In genomic region chr3:195616681-195617080, GRCh38 we compare ENCODE assay signal across 20 cellular contexts. TPM values are rescaled to one million over a fixed set of nuclear protein-coding genes. Genes with fewer than 3 reads are reported as not detected.
DNase-seq lines count a peak whose midpoint lies in the region; ATAC-seq and TF ChIP-seq lines count a peak whose summit lies in the region.
"Had no signal": no experiment of that assay in that cellular context is flagged by ENCODE, and none has a peak within 500 bp of the region (broad histone marks: within the 10 kb centered on the region; RNA-seq: fewer than 3 reads in every experiment).

No MANE protein-coding gene starts in this region.

- TF ChIP-seq RAD21 in liver (IDR thresholded peaks at IDR 0.05) = no peak

- H3K4me2 ChIP-seq in SU-DHL-6 (ENCODE audit: low read depth, low read length, poor library complexity, severe bottlenecking) = peak overlapping the region; percentile 25
- H3K4me2 ChIP-seq: GM23338 had no signal

- no peak overlapping the region for H2AFZ ChIP-seq in SU-DHL-6 (ENCODE audit: low read depth, low read length, severe bottlenecking)
- H2AFZ ChIP-seq: GM23338 had no signal

- no peak overlapping the region for H3K9ac ChIP-seq in SU-DHL-6 (ENCODE audit: low read length)
- H3K9ac ChIP-seq in liver (ENCODE audit: low read depth in 1 of 2, low read length in 2 of 2) = no peak overlapping the region

- H3K9me3 Mint-ChIP-seq in endothelial cell (ENCODE audit: unreplicated experiment) = no peaks in the 10 kb centered on the region
- H3K9me3 Mint-ChIP-seq: CD8-positive, alpha-beta T cell had no signal

- H4K20me1 ChIP-seq in SU-DHL-6 (ENCODE audit: low read depth, low read length) = no peaks in the 10 kb centered on the region

- peaks cover 5% of the 10 kb centered on the region for H3K36me3 Mint-ChIP-seq in endothelial cell (ENCODE audit: low read depth, unreplicated experiment)
- H3K36me3 Mint-ChIP-seq: CD8-positive, alpha-beta T cell had no signal

- H3K36me3 ChIP-seq in SU-DHL-6 (ENCODE audit: low read length) = no peaks in the 10 kb centered on the region
- no peaks in the 10 kb centered on the region for H3K36me3 ChIP-seq in liver (ENCODE audit: control insufficient read depth in 4 of 4, insufficient read depth in 3 of 4, low read depth in 1 of 4, low read length in 3 of 4)
- no peaks in the 10 kb centered on the region for H3K36me3 ChIP-seq in upper lobe of left lung

- H3K9me2 ChIP-seq in SU-DHL-6 (replicated peaks; ENCODE audit: insufficient read depth, low read length) = no peaks in the 10 kb centered on the region

- TF ChIP-seq EP300 in upper lobe of left lung (IDR thresholded peaks at IDR 0.05) = no peak

- peaks cover 3% of the 10 kb centered on the region; the same call in 1 of the 2 replicates for H3F3A ChIP-seq in SU-DHL-6 (ENCODE audit: insufficient read depth)

- H3K27ac ChIP-seq in SU-DHL-6 (ENCODE audit: low read depth, low read length) (no peak overlapping the region), liver (ENCODE audit: low read depth in 1 of 2, low read length in 2 of 2) (peak overlapping the region; percentile 41 to 61), upper lobe of left lung (no peak overlapping the region)

- no peaks in the 10 kb centered on the region for H3K79me2 ChIP-seq in SU-DHL-6 (ENCODE audit: insufficient read depth, low read length)

- H3K4me1 ChIP-seq in liver (ENCODE audit: control insufficient read depth in 4 of 4, insufficient read depth in 4 of 4, low read length in 3 of 4) (no peaks in the 10 kb centered on the region), upper lobe of left lung (no peaks in the 10 kb centered on the region)

- no peak overlapping the region for H3K4me3 Mint-ChIP-seq in endothelial cell (ENCODE audit: unreplicated experiment)
- H3K4me3 Mint-ChIP-seq: CD8-positive, alpha-beta T cell; GM23338 had no signal

- H3K27ac Mint-ChIP-seq in endothelial cell (ENCODE audit: unreplicated experiment) = no peak overlapping the region
- H3K27ac Mint-ChIP-seq: CD8-positive, alpha-beta T cell; GM23338 had no signal

- H3K27me3 Mint-ChIP-seq in endothelial cell (ENCODE audit: unreplicated experiment) = peaks cover 2% of the 10 kb centered on the region

- 80% methylated on average over 9 of the region's 9 CpGs for WGBS in liver
- WGBS in upper lobe of left lung, 2 donors = 82 to 85% methylated on average over 9 of the region's 9 CpGs

- ATAC-seq in upper lobe of left lung (ENCODE audit: low FRiP score in 2 of 2) = peak; percentile 5 to 34
- ATAC-seq: CD8-positive, alpha-beta T cell; GM12878 had no signal

- H3K4me1 Mint-ChIP-seq in endothelial cell (ENCODE audit: unreplicated experiment) = peaks cover 3% of the 10 kb centered on the region

- peak; percentile 61 for DNase-seq in activated effector memory CD4-positive, alpha-beta T cell treated with anti-CD3 and anti-CD28 coated beads, Interleukin-2, amount 50 U/mL, for 16 hours
- DNase-seq in activated effector memory CD4-positive, alpha-beta T cell treated with Interleukin-2 at 50 U/mL for 16 hours = no peak
- DNase-seq in upper lobe of left lung (peak in 1 of 2 donors; percentile 39), endothelial cell (ENCODE audit: low spot score) (no peak), occipital lobe (lab: John Stamatoyannopoulos, UW) (no peak)
- no peak for DNase-seq in activated CD4-positive, alpha-beta T cell treated with anti-CD3 and anti-CD28 coated beads, Interleukin-2, amount 50 U/mL, for 48 hours
- DNase-seq: CD8-positive, alpha-beta T cell; DND-41; KBM-7; NCI-H1048; NCI-H1436 treated with DMSO at 0.1 percent for 48 hours; NCI-H2029 treated with DMSO at 0.1 percent for 48 hours; NCI-H2171 treated with DMSO at 0.1 percent for 48 hours; NCI-H446 treated with DMSO at 0.1 percent for 48 hours; NK-92 treated with Interleukin-12 subunit alpha and Interleukin-12 subunit beta, amount 100 ng/mL, for 24 hours had no signal

- no peaks in the 10 kb centered on the region for H3K27me3 ChIP-seq in SU-DHL-6 (ENCODE audit: low read length)
- H3K27me3 ChIP-seq in liver (ENCODE audit: control insufficient read depth in 4 of 4, insufficient read depth in 4 of 4, low read length in 3 of 4) = no peaks in the 10 kb centered on the region
- H3K27me3 ChIP-seq in upper lobe of left lung = no peaks in the 10 kb centered on the region

- no peaks in the 10 kb centered on the region for H3K9me3 ChIP-seq in SU-DHL-6 (ENCODE audit: insufficient read depth, low read length)
- no peaks in the 10 kb centered on the region for H3K9me3 ChIP-seq in liver (ENCODE audit: control insufficient read depth in 4 of 4, low read length in 3 of 4)
- no peaks in the 10 kb centered on the region for H3K9me3 ChIP-seq in upper lobe of left lung

- H3K4me3 ChIP-seq in SU-DHL-6 (ENCODE audit: insufficient read depth, low read length, poor library complexity, severe bottlenecking) = no peak overlapping the region
- H3K4me3 ChIP-seq in liver (ENCODE audit: low read depth in 1 of 3, low read length in 3 of 3) = peak overlapping the region in 2 of 3 donors; percentile 37 to 49
- no peak overlapping the region for H3K4me3 ChIP-seq in upper lobe of left lung
- H3K4me3 ChIP-seq: GM12878, GM23338 had no signal

- TF ChIP-seq CTCF in SU-DHL-6 (IDR thresholded peaks at IDR 0.05; ENCODE audit: insufficient read depth, low read length, poor library complexity, severe bottlenecking) = no peak
- no peak for TF ChIP-seq CTCF in liver (IDR thresholded peaks at IDR 0.05; ENCODE audit: low read depth, low read length, missing input control)
- TF ChIP-seq CTCF in upper lobe of left lung (IDR thresholded peaks at IDR 0.05) = no peak
- no peak for TF ChIP-seq CTCF in endothelial cell (IDR thresholded peaks at IDR 0.05; ENCODE audit: unreplicated experiment)

- TF ChIP-seq POLR2A in upper lobe of left lung (IDR thresholded peaks at IDR 0.05) = no peak

TF ChIP-seq in liver, 16 proteins besides CTCF, POLR2A, EP300 and RAD21:
- TF ChIP-seq FOXA1 (IDR thresholded peaks at IDR 0.05) = no peak
- TF ChIP-seq JUND (IDR thresholded peaks at IDR 0.05) = no peak
- TF ChIP-seq EGR1 (IDR thresholded peaks at IDR 0.05; ENCODE audit: low read depth in 2 of 2) = no peak
- no peak for TF ChIP-seq ATF3 (IDR thresholded peaks at IDR 0.05)
- no peak for TF ChIP-seq GABPA (IDR thresholded peaks at IDR 0.05 in 1 of 2, conservative IDR thresholded peaks at IDR 0.05 in 1 of 2)
- no peak for TF ChIP-seq FOXA2 (IDR thresholded peaks at IDR 0.05)
- TF ChIP-seq REST (IDR thresholded peaks at IDR 0.05) = no peak
- TF ChIP-seq HNF4A (conservative IDR thresholded peaks at IDR 0.05) = no peak
- no peak for TF ChIP-seq RXRA (IDR thresholded peaks at IDR 0.05)
- TF ChIP-seq NR2F2 (IDR thresholded peaks at IDR 0.05) = no peak
- no peak for TF ChIP-seq SP1 (IDR thresholded peaks at IDR 0.05)
- no peak for TF ChIP-seq YY1 (IDR thresholded peaks at IDR 0.05)

RNA-seq across cellular contexts. Expression of gene APOD, which starts 32.9 kb away (rescaled TPM):
- under 1 TPM in 1 of 2 donors, not detected in 1; 0.33 TPM for total RNA-seq in liver
- polyA plus RNA-seq in liver = 1 to 10 TPM in 1 of 2 donors, under 1 TPM in 1; 0.56 to 4.0 TPM
- total RNA-seq in upper lobe of left lung = 100 to 1,000 TPM in 2 of 6 donors, 10 to 100 TPM in 4; 29.7 to 120 (median 67.4) TPM
- total RNA-seq in endothelial cell (ENCODE audit: unreplicated experiment) = 5.0 TPM
- 3.6 TPM for total RNA-seq in occipital lobe
- total RNA-seq: CD8-positive, alpha-beta T cell; GM23338; OCI-LY7 had no signal
- polyA plus RNA-seq: GM23338 had no signal

Comparison
In these comparisons a context has a peak if more than half of its experiments do, and no peak if none do; other contexts are left out.
1. H3K27ac ChIP-seq: peak in liver (2 of 2); none in SU-DHL-6 (single experiment) and upper lobe of left lung (0 of 4).
2. H3K4me3 ChIP-seq: peak in liver (2 of 3); none in SU-DHL-6 (single experiment) and upper lobe of left lung (0 of 4).